In the genomic region with DNA sequence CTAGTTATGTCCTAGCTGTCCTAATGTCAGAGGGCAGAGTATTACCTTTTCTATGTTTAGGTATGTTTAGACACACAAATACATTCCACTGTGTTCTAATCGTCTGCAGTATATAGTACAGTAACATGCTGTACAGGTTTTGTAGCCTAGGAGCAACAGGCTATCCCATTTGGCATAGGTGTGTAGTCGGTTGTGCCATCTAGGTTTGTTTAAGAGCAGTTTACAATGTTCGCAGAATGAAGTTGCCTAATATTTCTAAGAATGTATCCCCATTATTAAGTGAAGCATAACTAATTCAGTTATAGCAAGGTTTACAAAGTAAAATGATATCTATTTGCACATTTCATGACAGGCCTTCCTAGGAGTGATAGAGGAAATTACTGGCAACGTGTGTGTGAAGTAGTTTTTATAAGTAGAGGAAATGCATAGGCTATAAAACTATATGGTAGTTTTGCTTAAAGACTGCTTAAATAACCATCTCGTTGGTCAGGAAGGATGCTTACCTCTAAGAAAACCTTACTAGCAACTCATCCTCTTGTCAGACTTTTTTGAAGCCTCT, we compare ENCODE assay signal across 1 cellular context.
TF ChIP-seq lines count a peak whose summit lies in the region.

No MANE protein-coding gene starts in this region.

TF ChIP-seq in HEK293, 187 proteins besides CTCF, POLR2A, EP300 and RAD21 (continued from another document):
- TF ChIP-seq, protein P1, sequence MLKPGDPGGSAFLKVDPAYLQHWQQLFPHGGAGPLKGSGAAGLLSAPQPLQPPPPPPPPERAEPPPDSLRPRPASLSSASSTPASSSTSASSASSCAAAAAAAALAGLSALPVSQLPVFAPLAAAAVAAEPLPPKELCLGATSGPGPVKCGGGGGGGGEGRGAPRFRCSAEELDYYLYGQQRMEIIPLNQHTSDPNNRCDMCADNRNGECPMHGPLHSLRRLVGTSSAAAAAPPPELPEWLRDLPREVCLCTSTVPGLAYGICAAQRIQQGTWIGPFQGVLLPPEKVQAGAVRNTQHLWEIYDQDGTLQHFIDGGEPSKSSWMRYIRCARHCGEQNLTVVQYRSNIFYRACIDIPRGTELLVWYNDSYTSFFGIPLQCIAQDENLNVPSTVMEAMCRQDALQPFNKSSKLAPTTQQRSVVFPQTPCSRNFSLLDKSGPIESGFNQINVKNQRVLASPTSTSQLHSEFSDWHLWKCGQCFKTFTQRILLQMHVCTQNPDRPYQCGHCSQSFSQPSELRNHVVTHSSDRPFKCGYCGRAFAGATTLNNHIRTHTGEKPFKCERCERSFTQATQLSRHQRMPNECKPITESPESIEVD (tag by site-specific recombination; IDR thresholded peaks at IDR 0.05): peak; percentile 89
- no peak for TF ChIP-seq ZNF114 (tag by site-specific recombination; IDR thresholded peaks at IDR 0.05)
- no peak for TF ChIP-seq ZNF311 (tag by site-specific recombination; IDR thresholded peaks at IDR 0.05; ENCODE audit: borderline replicate concordance)
- peak; percentile 57; the same call in 1 of the 2 replicates for TF ChIP-seq ZEB2 (tag by site-specific recombination; IDR thresholded peaks at IDR 0.05)
- TF ChIP-seq IKZF3 (tag by site-specific recombination; IDR thresholded peaks at IDR 0.05): peak; percentile 70
- TF ChIP-seq ZNF530 (tag by site-specific recombination; IDR thresholded peaks at IDR 0.05; ENCODE audit: low read depth): no peak
- 0 out of 2 replicates have a peak, but pooled peaks have one; percentile 20 for TF ChIP-seq ZXDB (tag by site-specific recombination; IDR thresholded peaks at IDR 0.05)
- TF ChIP-seq SCRT1 (tag by site-specific recombination; IDR thresholded peaks at IDR 0.05; ENCODE audit: borderline replicate concordance): peak; percentile 93
- TF ChIP-seq OSR2 (tag by site-specific recombination; IDR thresholded peaks at IDR 0.05): peak; percentile 39; the same call in 1 of the 2 replicates
- TF ChIP-seq, protein P2, sequence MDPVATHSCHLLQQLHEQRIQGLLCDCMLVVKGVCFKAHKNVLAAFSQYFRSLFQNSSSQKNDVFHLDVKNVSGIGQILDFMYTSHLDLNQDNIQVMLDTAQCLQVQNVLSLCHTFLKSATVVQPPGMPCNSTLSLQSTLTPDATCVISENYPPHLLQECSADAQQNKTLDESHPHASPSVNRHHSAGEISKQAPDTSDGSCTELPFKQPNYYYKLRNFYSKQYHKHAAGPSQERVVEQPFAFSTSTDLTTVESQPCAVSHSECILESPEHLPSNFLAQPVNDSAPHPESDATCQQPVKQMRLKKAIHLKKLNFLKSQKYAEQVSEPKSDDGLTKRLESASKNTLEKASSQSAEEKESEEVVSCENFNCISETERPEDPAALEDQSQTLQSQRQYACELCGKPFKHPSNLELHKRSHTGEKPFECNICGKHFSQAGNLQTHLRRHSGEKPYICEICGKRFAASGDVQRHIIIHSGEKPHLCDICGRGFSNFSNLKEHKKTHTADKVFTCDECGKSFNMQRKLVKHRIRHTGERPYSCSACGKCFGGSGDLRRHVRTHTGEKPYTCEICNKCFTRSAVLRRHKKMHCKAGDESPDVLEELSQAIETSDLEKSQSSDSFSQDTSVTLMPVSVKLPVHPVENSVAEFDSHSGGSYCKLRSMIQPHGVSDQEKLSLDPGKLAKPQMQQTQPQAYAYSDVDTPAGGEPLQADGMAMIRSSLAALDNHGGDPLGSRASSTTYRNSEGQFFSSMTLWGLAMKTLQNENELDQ (tag by site-specific recombination; IDR thresholded peaks at IDR 0.05; ENCODE audit: low read depth): no peak
- no peak; the same call in 1 of the 2 replicates for TF ChIP-seq ZNF2 (tag by site-specific recombination; IDR thresholded peaks at IDR 0.05)
- TF ChIP-seq, protein P3, sequence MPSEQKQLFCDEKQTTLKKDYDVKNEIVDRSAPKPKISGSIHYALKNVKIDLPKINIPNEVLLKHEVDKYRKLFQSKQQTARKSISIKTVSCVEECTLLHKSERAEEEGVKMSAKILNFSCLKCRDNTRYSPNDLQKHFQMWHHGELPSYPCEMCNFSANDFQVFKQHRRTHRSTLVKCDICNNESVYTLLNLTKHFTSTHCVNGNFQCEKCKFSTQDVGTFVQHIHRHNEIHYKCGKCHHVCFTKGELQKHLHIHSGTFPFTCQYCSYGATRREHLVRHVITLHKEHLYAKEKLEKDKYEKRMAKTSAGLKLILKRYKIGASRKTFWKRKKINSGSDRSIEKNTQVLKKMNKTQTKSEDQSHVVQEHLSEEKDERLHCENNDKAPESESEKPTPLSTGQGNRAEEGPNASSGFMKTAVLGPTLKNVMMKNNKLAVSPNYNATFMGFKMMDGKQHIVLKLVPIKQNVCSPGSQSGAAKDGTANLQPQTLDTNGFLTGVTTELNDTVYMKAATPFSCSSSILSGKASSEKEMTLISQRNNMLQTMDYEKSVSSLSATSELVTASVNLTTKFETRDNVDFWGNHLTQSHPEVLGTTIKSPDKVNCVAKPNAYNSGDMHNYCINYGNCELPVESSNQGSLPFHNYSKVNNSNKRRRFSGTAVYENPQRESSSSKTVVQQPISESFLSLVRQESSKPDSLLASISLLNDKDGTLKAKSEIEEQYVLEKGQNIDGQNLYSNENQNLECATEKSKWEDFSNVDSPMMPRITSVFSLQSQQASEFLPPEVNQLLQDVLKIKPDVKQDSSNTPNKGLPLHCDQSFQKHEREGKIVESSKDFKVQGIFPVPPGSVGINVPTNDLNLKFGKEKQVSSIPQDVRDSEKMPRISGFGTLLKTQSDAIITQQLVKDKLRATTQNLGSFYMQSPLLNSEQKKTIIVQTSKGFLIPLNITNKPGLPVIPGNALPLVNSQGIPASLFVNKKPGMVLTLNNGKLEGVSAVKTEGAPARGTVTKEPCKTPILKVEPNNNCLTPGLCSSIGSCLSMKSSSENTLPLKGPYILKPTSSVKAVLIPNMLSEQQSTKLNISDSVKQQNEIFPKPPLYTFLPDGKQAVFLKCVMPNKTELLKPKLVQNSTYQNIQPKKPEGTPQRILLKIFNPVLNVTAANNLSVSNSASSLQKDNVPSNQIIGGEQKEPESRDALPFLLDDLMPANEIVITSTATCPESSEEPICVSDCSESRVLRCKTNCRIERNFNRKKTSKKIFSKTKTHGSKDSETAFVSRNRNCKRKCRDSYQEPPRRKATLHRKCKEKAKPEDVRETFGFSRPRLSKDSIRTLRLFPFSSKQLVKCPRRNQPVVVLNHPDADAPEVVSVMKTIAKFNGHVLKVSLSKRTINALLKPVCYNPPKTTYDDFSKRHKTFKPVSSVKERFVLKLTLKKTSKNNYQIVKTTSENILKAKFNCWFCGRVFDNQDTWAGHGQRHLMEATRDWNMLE (tag by site-specific recombination; conservative IDR thresholded peaks at IDR 0.05; ENCODE audit: low read depth): no peak
- no peak for TF ChIP-seq OVOL3 (tag by site-specific recombination; IDR thresholded peaks at IDR 0.05)
- TF ChIP-seq, protein P4, sequence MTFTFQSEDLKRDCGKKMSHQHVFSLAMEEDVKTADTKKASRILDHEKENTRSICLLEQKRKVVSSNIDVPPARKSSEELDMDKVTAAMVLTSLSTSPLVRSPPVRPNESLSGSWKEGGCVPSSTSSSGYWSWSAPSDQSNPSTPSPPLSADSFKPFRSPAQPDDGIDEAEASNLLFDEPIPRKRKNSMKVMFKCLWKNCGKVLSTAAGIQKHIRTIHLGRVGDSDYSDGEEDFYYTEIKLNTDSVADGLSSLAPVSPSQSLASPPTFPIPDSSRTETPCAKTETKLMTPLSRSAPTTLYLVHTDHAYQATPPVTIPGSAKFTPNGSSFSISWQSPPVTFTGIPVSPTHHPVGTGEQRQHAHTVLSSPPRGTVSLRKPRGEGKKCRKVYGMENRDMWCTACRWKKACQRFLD (tag by site-specific recombination; IDR thresholded peaks at IDR 0.05): no peak
- no peak for TF ChIP-seq YY1 (tag by site-specific recombination; IDR thresholded peaks at IDR 0.05)
- TF ChIP-seq, protein P5, sequence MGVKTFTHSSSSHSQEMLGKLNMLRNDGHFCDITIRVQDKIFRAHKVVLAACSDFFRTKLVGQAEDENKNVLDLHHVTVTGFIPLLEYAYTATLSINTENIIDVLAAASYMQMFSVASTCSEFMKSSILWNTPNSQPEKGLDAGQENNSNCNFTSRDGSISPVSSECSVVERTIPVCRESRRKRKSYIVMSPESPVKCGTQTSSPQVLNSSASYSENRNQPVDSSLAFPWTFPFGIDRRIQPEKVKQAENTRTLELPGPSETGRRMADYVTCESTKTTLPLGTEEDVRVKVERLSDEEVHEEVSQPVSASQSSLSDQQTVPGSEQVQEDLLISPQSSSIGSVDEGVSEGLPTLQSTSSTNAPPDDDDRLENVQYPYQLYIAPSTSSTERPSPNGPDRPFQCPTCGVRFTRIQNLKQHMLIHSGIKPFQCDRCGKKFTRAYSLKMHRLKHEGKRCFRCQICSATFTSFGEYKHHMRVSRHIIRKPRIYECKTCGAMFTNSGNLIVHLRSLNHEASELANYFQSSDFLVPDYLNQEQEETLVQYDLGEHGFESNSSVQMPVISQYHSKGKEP (tag by site-specific recombination; IDR thresholded peaks at IDR 0.05): 0 out of 2 replicates have a peak, but pooled peaks have one; percentile 26
- TF ChIP-seq, protein P6, sequence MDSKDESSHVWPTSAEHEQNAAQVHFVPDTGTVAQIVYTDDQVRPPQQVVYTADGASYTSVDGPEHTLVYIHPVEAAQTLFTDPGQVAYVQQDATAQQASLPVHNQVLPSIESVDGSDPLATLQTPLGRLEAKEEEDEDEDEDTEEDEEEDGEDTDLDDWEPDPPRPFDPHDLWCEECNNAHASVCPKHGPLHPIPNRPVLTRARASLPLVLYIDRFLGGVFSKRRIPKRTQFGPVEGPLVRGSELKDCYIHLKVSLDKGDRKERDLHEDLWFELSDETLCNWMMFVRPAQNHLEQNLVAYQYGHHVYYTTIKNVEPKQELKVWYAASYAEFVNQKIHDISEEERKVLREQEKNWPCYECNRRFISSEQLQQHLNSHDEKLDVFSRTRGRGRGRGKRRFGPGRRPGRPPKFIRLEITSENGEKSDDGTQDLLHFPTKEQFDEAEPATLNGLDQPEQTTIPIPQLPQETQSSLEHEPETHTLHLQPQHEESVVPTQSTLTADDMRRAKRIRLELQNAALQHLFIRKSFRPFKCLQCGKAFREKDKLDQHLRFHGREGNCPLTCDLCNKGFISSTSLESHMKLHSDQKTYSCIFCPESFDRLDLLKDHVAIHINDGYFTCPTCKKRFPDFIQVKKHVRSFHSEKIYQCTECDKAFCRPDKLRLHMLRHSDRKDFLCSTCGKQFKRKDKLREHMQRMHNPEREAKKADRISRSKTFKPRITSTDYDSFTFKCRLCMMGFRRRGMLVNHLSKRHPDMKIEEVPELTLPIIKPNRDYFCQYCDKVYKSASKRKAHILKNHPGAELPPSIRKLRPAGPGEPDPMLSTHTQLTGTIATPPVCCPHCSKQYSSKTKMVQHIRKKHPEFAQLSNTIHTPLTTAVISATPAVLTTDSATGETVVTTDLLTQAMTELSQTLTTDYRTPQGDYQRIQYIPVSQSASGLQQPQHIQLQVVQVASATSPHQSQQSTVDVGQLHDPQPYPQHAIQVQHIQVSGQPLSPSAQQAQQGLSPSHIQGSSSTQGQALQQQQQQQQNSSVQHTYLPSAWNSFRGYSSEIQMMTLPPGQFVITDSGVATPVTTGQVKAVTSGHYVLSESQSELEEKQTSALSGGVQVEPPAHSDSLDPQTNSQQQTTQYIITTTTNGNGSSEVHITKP (tag by site-specific recombination; IDR thresholded peaks at IDR 0.05): peak; percentile 87
- TF ChIP-seq ZNF670 (tag by site-specific recombination; IDR thresholded peaks at IDR 0.05; ENCODE audit: low read depth): no peak
- TF ChIP-seq, protein P7, sequence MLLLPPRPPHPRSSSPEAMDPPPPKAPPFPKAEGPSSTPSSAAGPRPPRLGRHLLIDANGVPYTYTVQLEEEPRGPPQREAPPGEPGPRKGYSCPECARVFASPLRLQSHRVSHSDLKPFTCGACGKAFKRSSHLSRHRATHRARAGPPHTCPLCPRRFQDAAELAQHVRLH (tag by site-specific recombination; IDR thresholded peaks at IDR 0.05): no peak
